Comparison of ENCODE assay signal across 18 cellular contexts in the genomic region with DNA sequence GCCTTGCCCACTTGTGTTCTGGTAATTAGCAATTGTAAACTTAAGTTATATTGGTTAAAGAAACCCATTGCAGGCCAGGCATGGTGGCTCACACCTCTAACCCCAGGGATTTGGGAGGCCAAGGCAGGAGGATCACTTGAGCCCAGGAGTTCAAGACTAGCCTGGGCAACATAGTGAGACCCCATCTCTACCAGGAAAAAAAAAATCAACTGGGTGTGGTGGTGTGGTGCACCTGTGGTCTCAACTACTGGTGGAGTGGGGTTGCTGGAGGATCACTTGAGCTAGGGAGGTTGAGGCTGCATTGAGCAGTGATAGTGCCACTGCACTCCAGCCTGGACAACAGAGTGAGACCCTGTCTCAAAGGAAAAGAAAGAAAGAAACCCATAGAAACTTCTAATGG.
"Had no signal": no experiment of that assay in that cellular context is flagged by ENCODE, and none has a peak within 500 bp of the region (broad histone marks: within the 10 kb centered on the region; RNA-seq: fewer than 3 reads in every experiment).

No MANE protein-coding gene starts in this region.

- H3K9me3 ChIP-seq: colonic mucosa, esophagus squamous epithelium, gastrocnemius medialis, sigmoid colon, testis, upper lobe of left lung had no signal

- H3K4me3 ChIP-seq: colonic mucosa, dorsolateral prefrontal cortex, esophagus squamous epithelium, gastrocnemius medialis, neural progenitor cell, sigmoid colon, smooth muscle cell, testis, upper lobe of left lung had no signal

- ATAC-seq: gastrocnemius medialis; left ventricle myocardium superior; stimulated activated naive B cell treated with anti-CD40 and anti-IgM and Interleukin-4, amounts not matched to agents 10 μg/mL and 1 μg/mL and 100 μg/mL, for 72 hours had no signal

- DNase-seq: activated CD4-positive, alpha-beta memory T cell treated with anti-CD3 and anti-CD28 coated beads for 36 hours; activated CD4-positive, alpha-beta T cell treated with anti-CD3 and anti-CD28 coated beads for 48 hours; activated naive CD8-positive, alpha-beta T cell treated with anti-CD3 and anti-CD28 coated beads for 36 hours; central memory CD4-positive, alpha-beta T cell; colonic mucosa; dorsolateral prefrontal cortex; esophagus squamous epithelium; gastrocnemius medialis; hippocampal formation; left ventricle myocardium superior; sigmoid colon; stimulated activated CD4-positive, alpha-beta T cell treated with anti-CD3 and anti-CD28 coated beads, Interleukin-15, amount 100 ng/mL, for 24 hours; stimulated activated naive B cell treated with anti-CD40 and anti-IgM and Interleukin-4, amounts not matched to agents 10 μg/mL and 1 μg/mL and 100 μg/mL, for 72 hours; testis; upper lobe of left lung had no signal

- H3K4me2 ChIP-seq: neural progenitor cell, smooth muscle cell had no signal

- H2AFZ ChIP-seq: neural progenitor cell had no signal

- H3K9ac ChIP-seq: neural progenitor cell had no signal

- H3K27ac Mint-ChIP-seq: activated CD4-positive, alpha-beta memory T cell treated with anti-CD3 and anti-CD28 coated beads for 36 hours; activated naive CD8-positive, alpha-beta T cell treated with anti-CD3 and anti-CD28 coated beads for 36 hours; neural progenitor cell; stimulated activated naive B cell treated with anti-CD40 and anti-IgM and Interleukin-4, amounts not matched to agents 10 μg/mL and 1 μg/mL and 100 μg/mL, for 72 hours; T-helper 1 cell treated with Interleukin-12 subunit alpha and Interleukin-12 subunit beta and Interleukin-4 antibody, amounts not matched to agents 30 μg/mL and 1 μg/mL, for 36 hours had no signal

- H3K9me3 Mint-ChIP-seq: activated CD4-positive, alpha-beta memory T cell treated with anti-CD3 and anti-CD28 coated beads for 36 hours; activated naive CD8-positive, alpha-beta T cell treated with anti-CD3 and anti-CD28 coated beads for 36 hours; stimulated activated naive B cell treated with anti-CD40 and anti-IgM and Interleukin-4, amounts not matched to agents 10 μg/mL and 1 μg/mL and 100 μg/mL, for 72 hours; T-helper 1 cell treated with Interleukin-12 subunit alpha and Interleukin-12 subunit beta and Interleukin-4 antibody, amounts not matched to agents 30 μg/mL and 1 μg/mL, for 36 hours had no signal

- H3K27me3 Mint-ChIP-seq: activated CD4-positive, alpha-beta memory T cell treated with anti-CD3 and anti-CD28 coated beads for 36 hours; activated naive CD8-positive, alpha-beta T cell treated with anti-CD3 and anti-CD28 coated beads for 36 hours; stimulated activated naive B cell treated with anti-CD40 and anti-IgM and Interleukin-4, amounts not matched to agents 10 μg/mL and 1 μg/mL and 100 μg/mL, for 72 hours had no signal

- H3K4me1 ChIP-seq: neural progenitor cell had no signal

- H3K27me3 ChIP-seq: colonic mucosa, dorsolateral prefrontal cortex, esophagus squamous epithelium, gastrocnemius medialis, neural progenitor cell, sigmoid colon, testis, upper lobe of left lung had no signal

- H3K4me3 Mint-ChIP-seq: activated CD4-positive, alpha-beta memory T cell treated with anti-CD3 and anti-CD28 coated beads for 36 hours; activated naive CD8-positive, alpha-beta T cell treated with anti-CD3 and anti-CD28 coated beads for 36 hours; neural progenitor cell; stimulated activated naive B cell treated with anti-CD40 and anti-IgM and Interleukin-4, amounts not matched to agents 10 μg/mL and 1 μg/mL and 100 μg/mL, for 72 hours; T-helper 1 cell treated with Interleukin-12 subunit alpha and Interleukin-12 subunit beta and Interleukin-4 antibody, amounts not matched to agents 30 μg/mL and 1 μg/mL, for 36 hours had no signal

- H3K27ac ChIP-seq: colonic mucosa, dorsolateral prefrontal cortex, esophagus squamous epithelium, gastrocnemius medialis, neural progenitor cell, sigmoid colon, testis, upper lobe of left lung had no signal
